27 cellular contexts compared by ENCODE assay signal in genomic region chr10:24039897-24040296, GRCh38.
"Had no signal": no experiment of that assay in that cellular context is flagged by ENCODE, and none has a peak within 500 bp of the region (broad histone marks: within the 10 kb centered on the region; RNA-seq: fewer than 3 reads in every experiment).

No MANE protein-coding gene starts in this region.

- H3K36me3 Mint-ChIP-seq: activated naive CD4-positive, alpha-beta T cell treated with anti-CD3 and anti-CD28 coated beads, Interleukin-2, amount 50 U/mL, for 72 hours; naive thymus-derived CD4-positive, alpha-beta T cell; stimulated activated memory B cell treated with anti-CD40 and anti-IgM and Interleukin-4, amounts not matched to agents 10 μg/mL and 1 μg/mL and 100 μg/mL, for 72 hours had no signal

- H3K4me1 Mint-ChIP-seq: activated B cell treated with CpG ODN at 0.5 μM for 24 hours; central memory CD8-positive, alpha-beta T cell; naive thymus-derived CD4-positive, alpha-beta T cell; stimulated activated memory B cell treated with anti-CD40 and anti-IgM and Interleukin-4, amounts not matched to agents 10 μg/mL and 1 μg/mL and 100 μg/mL, for 72 hours; stimulated activated naive CD8-positive, alpha-beta T cell treated with anti-CD3 and anti-CD28 coated beads, Interleukin-15, amount 100 ng/mL, for 72 hours had no signal

- H3K27ac Mint-ChIP-seq: activated B cell treated with CpG ODN at 0.5 μM for 24 hours; activated naive CD4-positive, alpha-beta T cell treated with anti-CD3 and anti-CD28 coated beads, Interleukin-2, amount 50 U/mL, for 72 hours; activated T-cell treated with anti-CD3 and anti-CD28 coated beads, Interleukin-2, amount 50 U/mL, for 72 hours; naive thymus-derived CD4-positive, alpha-beta T cell; stimulated activated memory B cell treated with anti-CD40 and anti-IgM and Interleukin-4, amounts not matched to agents 10 μg/mL and 1 μg/mL and 100 μg/mL, for 72 hours had no signal

- H3K4me1 ChIP-seq: esophagus muscularis mucosa, foreskin keratinocyte, left lung, lower lobe of right lung, right lobe of liver, upper lobe of right lung had no signal

- H3K27me3 ChIP-seq: esophagus muscularis mucosa, heart right ventricle, left lung, right lobe of liver, upper lobe of right lung had no signal

- H3K4me3 ChIP-seq: esophagus muscularis mucosa, heart right ventricle, left lung, lower lobe of right lung, right lobe of liver, smooth muscle cell, upper lobe of right lung had no signal

- H3K4me3 Mint-ChIP-seq: activated B cell treated with CpG ODN at 0.5 μM for 24 hours; activated T-cell treated with anti-CD3 and anti-CD28 coated beads, Interleukin-2, amount 50 U/mL, for 72 hours; central memory CD8-positive, alpha-beta T cell; naive thymus-derived CD4-positive, alpha-beta T cell; stimulated activated memory B cell treated with anti-CD40 and anti-IgM and Interleukin-4, amounts not matched to agents 10 μg/mL and 1 μg/mL and 100 μg/mL, for 72 hours; stimulated activated naive CD8-positive, alpha-beta T cell treated with anti-CD3 and anti-CD28 coated beads, Interleukin-15, amount 100 ng/mL, for 72 hours had no signal

- FAIRE-seq: bronchial epithelial cell had no signal

- H3K36me3 ChIP-seq: esophagus muscularis mucosa, heart right ventricle, left lung, lower lobe of right lung, right lobe of liver, upper lobe of right lung had no signal

- ATAC-seq: activated naive CD4-positive, alpha-beta T cell treated with anti-CD3 and anti-CD28 coated beads, Interleukin-2, amount 50 U/mL, for 72 hours; activated T-cell treated with anti-CD3 and anti-CD28 coated beads, Interleukin-2, amount 50 U/mL, for 72 hours; foreskin keratinocyte; heart right ventricle; left lung; lower lobe of right lung; naive thymus-derived CD4-positive, alpha-beta T cell; right lobe of liver; stimulated activated memory B cell treated with anti-CD40 and anti-IgM and Interleukin-4, amounts not matched to agents 10 μg/mL and 1 μg/mL and 100 μg/mL, for 72 hours; stimulated activated naive CD8-positive, alpha-beta T cell treated with anti-CD3 and anti-CD28 coated beads, Interleukin-15, amount 100 ng/mL, for 72 hours; upper lobe of right lung had no signal

- H3K9me3 Mint-ChIP-seq: activated B cell treated with CpG ODN at 0.5 μM for 24 hours; stimulated activated memory B cell treated with anti-CD40 and anti-IgM and Interleukin-4, amounts not matched to agents 10 μg/mL and 1 μg/mL and 100 μg/mL, for 72 hours had no signal

- H3K27me3 Mint-ChIP-seq: activated B cell treated with CpG ODN at 0.5 μM for 24 hours; central memory CD8-positive, alpha-beta T cell; stimulated activated memory B cell treated with anti-CD40 and anti-IgM and Interleukin-4, amounts not matched to agents 10 μg/mL and 1 μg/mL and 100 μg/mL, for 72 hours; stimulated activated naive CD8-positive, alpha-beta T cell treated with anti-CD3 and anti-CD28 coated beads, Interleukin-15, amount 100 ng/mL, for 72 hours had no signal

- H3K27ac ChIP-seq: esophagus muscularis mucosa, foreskin keratinocyte, heart right ventricle, left lung, lower lobe of right lung, right lobe of liver, upper lobe of right lung had no signal

- H3K9me3 ChIP-seq: esophagus muscularis mucosa, heart right ventricle, left lung, lower lobe of right lung, right lobe of liver, upper lobe of right lung had no signal

- DNase-seq: activated B cell treated with CpG ODN at 0.5 μM for 24 hours; activated naive CD4-positive, alpha-beta T cell; activated T-cell treated with anti-CD3 and anti-CD28 coated beads for 4 hours; activated T-cell treated with anti-CD3 and anti-CD28 coated beads, Interleukin-2, amount 50 U/mL, for 72 hours; dermis blood vessel endothelial cell; effector CD4-positive, alpha-beta T cell; foreskin keratinocyte; heart right ventricle; left lung; lower lobe of right lung; mesenchymal stem cell; naive thymus-derived CD4-positive, alpha-beta T cell; posterior cingulate gyrus; right lobe of liver; stimulated activated CD4-positive, alpha-beta T cell treated with anti-CD3 and anti-CD28 coated beads, Interleukin-1b, Interleukin-23, amount 100 ng/mL, for 48 hours; stimulated activated CD4-positive, alpha-beta T cell treated with anti-CD3 and anti-CD28 coated beads, Interleukin-4, amount 100 ng/mL, for 4 hours; stimulated activated CD8-positive, alpha-beta memory T cell treated with anti-CD3 and anti-CD28 coated beads, Interleukin-4, amount 100 ng/mL, for 48 hours; stimulated activated naive CD8-positive, alpha-beta T cell treated with anti-CD3 and anti-CD28 coated beads, Interleukin-15, amount 100 ng/mL, for 72 hours; substantia nigra; T-helper 2 cell; upper lobe of right lung had no signal
